7 cellular contexts compared by ENCODE assay signal in genomic region chr4:70688795-70689231, GRCh38. TPM values are rescaled to one million over a fixed set of nuclear protein-coding genes. Genes with fewer than 3 reads are reported as not detected.
A peak's percentile ranks its signal among the peaks of the same experiment; 100 is the strongest.
DNase-seq lines count a peak whose midpoint lies in the region; ATAC-seq and TF ChIP-seq lines count a peak whose summit lies in the region.

No MANE protein-coding gene starts in this region.

- 1 to 2% (median 1%) methylated on average over 19 of the region's 19 CpGs for WGBS in adrenal gland, 4 donors
- 0 to 3% (median 1%) methylated on average over 19 of the region's 19 CpGs for WGBS in stomach, 5 donors

- H3K9me3 ChIP-seq in adrenal gland (replicated peaks in 1 of 3) (no peaks in the 10 kb centered on the region), stomach (no peaks in the 10 kb centered on the region)

- peak; percentile 1 for ATAC-seq in GM19043 (IDR thresholded peaks at IDR 0.05; ENCODE audit: low read depth, unreplicated experiment)
- no peak for ATAC-seq in HG03457 (IDR thresholded peaks at IDR 0.05; ENCODE audit: unreplicated experiment)

- H3K36me3 ChIP-seq in adrenal gland (replicated peaks in 1 of 2) (peaks cover 0 to 4% of the 10 kb centered on the region in 2 donors), stomach (peaks cover 0 to 19% (median 14%) of the 10 kb centered on the region in 4 donors)

- TF ChIP-seq POLR2A in adrenal gland (IDR thresholded peaks at IDR 0.05), result no peak
- no peak for TF ChIP-seq POLR2A in stomach (IDR thresholded peaks at IDR 0.05)

- H3K27ac ChIP-seq in adrenal gland, result peak overlapping the region; percentile 50 to 97 (median 89)
- peak overlapping the region; percentile 85 to 99 (median 95) for H3K27ac ChIP-seq in stomach

- intact Hi-C loops in adrenal gland (cut with DNase I) (loop anchor here in 1 of 2 donors (10.0 kb wide), 1 partner anchor 146 kb away; the partner anchor contains the start of gene GRSF1), stomach (cut with DNase I; ENCODE audit: low total_unique reads) (no loop called here)

- no peaks in the 10 kb centered on the region for H3K27me3 ChIP-seq in adrenal gland
- H3K27me3 ChIP-seq in stomach, result no peaks in the 10 kb centered on the region

- H3K4me3 ChIP-seq in adrenal gland, result peak overlapping the region; percentile 48 to 96 (median 54)
- peak overlapping the region; percentile 86 to 91 (median 88) for H3K4me3 ChIP-seq in stomach

- TF ChIP-seq EP300 in stomach (IDR thresholded peaks at IDR 0.05), result no peak

- DNase-seq in HT1080 (ENCODE audit: low read depth) (peak; percentile 10), adrenal gland (peak in 1 of 7 donors; percentile 31), islet precursor cell (peak; percentile 57), stomach (no peak), NCI-H446 treated with DMSO at 0.1 percent for 48 hours (lab: John Stamatoyannopoulos, UW) (no peak)

- TF ChIP-seq CTCF in adrenal gland (IDR thresholded peaks at IDR 0.05) (no peak), stomach (IDR thresholded peaks at IDR 0.05) (no peak)

- H3K4me1 ChIP-seq in adrenal gland (replicated peaks in 1 of 2), result peaks cover 21 to 33% of the 10 kb centered on the region in 2 donors
- peaks cover 30 to 45% (median 38%) of the 10 kb centered on the region in 4 donors for H3K4me1 ChIP-seq in stomach

RNA-seq across cellular contexts. Expression of gene UTP3, which starts 0.5 kb away (rescaled TPM):
- total RNA-seq in HT1080 (2014; rRNA removed; shearing (Covaris generic)), result 39.7 and 57.2 TPM in 2 replicates
- 57.4 and 57.8 TPM in 2 replicates for polyA plus RNA-seq in HT1080 (2015; cell fraction: cytosol; rRNA removed)
- 76.6 and 78.3 TPM in 2 replicates for polyA plus RNA-seq in HT1080 (2015; cell fraction: nucleus; rRNA removed)
- total RNA-seq in adrenal gland (10 to 100 TPM; 14.9 to 39.3 (median 27.9) TPM), stomach (10 to 100 TPM; 11.3 to 22.2 (median 17.5) TPM)
- polyA plus RNA-seq in adrenal gland (10 to 100 TPM; 31.9 to 51.1 (median 34.0) TPM), stomach (10 to 100 TPM; 16.3 to 20.7 (median 19.5) TPM)

RNA-seq across cellular contexts. Expression of gene JCHAIN, which starts 22.5 kb away (rescaled TPM):
- not detected in 2 replicates for total RNA-seq in HT1080 (2014; rRNA removed; shearing (Covaris generic))
- not detected in 2 replicates for polyA plus RNA-seq in HT1080 (2015; cell fraction: cytosol; rRNA removed)
- not detected in 2 replicates for polyA plus RNA-seq in HT1080 (2015; cell fraction: nucleus; rRNA removed)
- 10 to 100 TPM in 1 of 8 donors, 1 to 10 TPM in 5, under 1 TPM in 1, not detected in 1; 0.97 to 24.9 (median 1.9) TPM for total RNA-seq in adrenal gland
- 100 to 1,000 TPM in 1 of 3 donors, 1 to 10 TPM in 1, under 1 TPM in 1; 0.98 to 124 (median 8.3) TPM for polyA plus RNA-seq in adrenal gland
- total RNA-seq in stomach, result 100 to 1,000 TPM in 1 of 5 donors, 10 to 100 TPM in 3, 1 to 10 TPM in 1; 5.5 to 284 (median 25.0) TPM
- polyA plus RNA-seq in stomach, result 100 to 1,000 TPM in 2 of 3 donors, 10 to 100 TPM in 1; 49.4 to 167 (median 136) TPM

RNA-seq across cellular contexts. Expression of gene RUFY3, which starts 33.0 kb away (rescaled TPM):
- 7.9 and 10.6 TPM in 2 replicates for total RNA-seq in HT1080 (2014; rRNA removed; shearing (Covaris generic))
- 3.1 and 4.0 TPM in 2 replicates for polyA plus RNA-seq in HT1080 (2015; cell fraction: cytosol; rRNA removed)
- polyA plus RNA-seq in HT1080 (2015; cell fraction: nucleus; rRNA removed), result 26.9 and 35.7 TPM in 2 replicates
- 100 to 1,000 TPM in 1 of 8 donors, 10 to 100 TPM in 7; 41.8 to 116 (median 85.4) TPM for total RNA-seq in adrenal gland
- polyA plus RNA-seq in adrenal gland, result 100 to 1,000 TPM in 1 of 3 donors, 10 to 100 TPM in 2; 44.8 to 118 (median 67.7) TPM
- 100 to 1,000 TPM in 2 of 5 donors, 10 to 100 TPM in 3; 39.7 to 120 (median 94.5) TPM for total RNA-seq in stomach
- polyA plus RNA-seq in stomach, result 10 to 100 TPM; 13.2 to 20.4 (median 14.4) TPM

Comparison
In these comparisons a context has a peak if more than half of its experiments do, and no peak if none do; other contexts are left out.
1. DNase-seq: peak in HT1080 (single experiment) and islet precursor cell (single experiment); none in stomach (single experiment) and NCI-H446 treated with DMSO at 0.1 percent for 48 hours (single experiment).